Comparison of ENCODE assay signal across 8 cellular contexts in genomic region chr3:39406368-39407258, GRCh38. TPM values are rescaled to one million over a fixed set of nuclear protein-coding genes. Genes with fewer than 3 reads are reported as not detected.
A peak's percentile ranks its signal among the peaks of the same experiment; 100 is the strongest.
DNase-seq lines count a peak whose midpoint lies in the region; ATAC-seq and TF ChIP-seq lines count a peak whose summit lies in the region.

TSS of gene RPSA (plus strand) at chr3:39406720. CDS start at chr3:39407654, 934 bp downstream.

- H3K27ac ChIP-seq in 22Rv1: peak within 1 kb of the TSS; percentile 87
- H3K27ac ChIP-seq in hepatocyte: peak within 1 kb of the TSS; percentile 92

- H3K4me2 ChIP-seq in hepatocyte: peak within 1 kb of the TSS; percentile 86

- H2AFZ ChIP-seq in hepatocyte: peak within 1 kb of the TSS; percentile 88

- DNase-seq in NCI-H2081 (lab: John Stamatoyannopoulos, UW): peak; percentile 96 to 98
- peak; percentile 93 for DNase-seq in T1000 (lab: John Stamatoyannopoulos, UW)
- DNase-seq in astrocyte of the hippocampus (ENCODE audit: low read depth, low spot score): peak; percentile 97
- DNase-seq in hepatocyte (ENCODE audit: low spot score): peak; percentile 97
- DNase-seq in renal cortical epithelial cell (ENCODE audit: low read depth): peak; percentile 95

- no peaks in the 10 kb centered on the region for H3K27me3 ChIP-seq in hepatocyte

- under 1% methylated on average over 62 of the region's 63 CpGs for WGBS in hepatocyte (ENCODE audit: low lambda C conversion rate, missing lambda C conversion rate)

- H3K36me3 ChIP-seq in hepatocyte (replicated peaks; ENCODE audit: insufficient read depth, low read depth): peaks cover 8% of the 10 kb centered on the region

- peaks cover 11% of the 10 kb centered on the region for H3K4me1 ChIP-seq in hepatocyte (ENCODE audit: insufficient read depth)

- H4K20me1 ChIP-seq in hepatocyte (ENCODE audit: insufficient read depth, poor library complexity, severe bottlenecking): peaks cover 34% of the 10 kb centered on the region

- TF ChIP-seq CTCF in 22Rv1 (IDR thresholded peaks at IDR 0.05) (peak; percentile 62), hepatocyte (IDR thresholded peaks at IDR 0.05; ENCODE audit: poor library complexity) (peak; percentile 50)

- no peaks in the 10 kb centered on the region for H3K9me2 ChIP-seq in hepatocyte (replicated peaks; ENCODE audit: insufficient read depth)

- ATAC-seq in GM18511 (IDR thresholded peaks at IDR 0.05; ENCODE audit: unreplicated experiment) (peak; percentile 92), HG03039 (IDR thresholded peaks at IDR 0.05; ENCODE audit: unreplicated experiment) (peak; percentile 93)

- H3K9me3 ChIP-seq in hepatocyte (ENCODE audit: low read depth): no peaks in the 10 kb centered on the region

- H3K79me2 ChIP-seq in hepatocyte: peaks cover 32% of the 10 kb centered on the region

- peak within 1 kb of the TSS; percentile 74 for H3K4me3 ChIP-seq in hepatocyte

RNA-seq across cellular contexts. Expression of gene RPSA, which starts in this region (rescaled TPM):
- total RNA-seq in hepatocyte: 961 and 1,236 TPM in 2 replicates
- polyA plus RNA-seq in hepatocyte: 249 and 267 TPM in 2 replicates
- total RNA-seq in renal cortical epithelial cell: 539 and 1,854 TPM in 2 replicates

Comparison
In these comparisons a context has a peak if more than half of its experiments do, and no peak if none do; other contexts are left out.
1. Peak in every context shown above with its lines: DNase-seq, ATAC-seq, H3K4me3 ChIP-seq and H3K27ac ChIP-seq.